ENCODE assay signal across 24 cellular contexts in genomic region chr12:28369483-28369882, GRCh38.
"Had no signal": no experiment of that assay in that cellular context is flagged by ENCODE, and none has a peak within 500 bp of the region (broad histone marks: within the 10 kb centered on the region; RNA-seq: fewer than 3 reads in every experiment).

No MANE protein-coding gene starts in this region.

- H3K4me3 ChIP-seq: gastroesophageal sphincter, ovary, prostate gland, thyroid gland, upper lobe of right lung had no signal

- DNase-seq: activated B cell treated with CpG ODN at 0.5 μM for 24 hours; activated CD4-positive, alpha-beta T cell treated with anti-CD3 and anti-CD28 coated beads for 4 hours; activated CD4-positive, alpha-beta T cell treated with anti-CD3 and anti-CD28 coated beads, Interleukin-2, amount 50 U/mL, for 48 hours; activated CD8-positive, alpha-beta memory T cell treated with anti-CD3 and anti-CD28 coated beads, Interleukin-2, amount 50 U/mL, for 48 hours; activated naive CD4-positive, alpha-beta T cell; activated T-cell treated with anti-CD3 and anti-CD28 coated beads, Interleukin-2, amount 50 U/mL, for 4 hours; cortex of kidney; head of caudate nucleus; hypothalamus; left ventricle myocardium superior; mammary epithelial cell; midbrain; natural killer cell; ovary; stimulated activated CD4-positive, alpha-beta T cell treated with anti-CD3 and anti-CD28 coated beads, Interleukin-4, amount 100 ng/mL, for 4 hours; substantia nigra; T1000; thyroid gland; upper lobe of right lung had no signal

- H3K4me1 Mint-ChIP-seq: activated B cell treated with CpG ODN at 0.5 μM for 24 hours had no signal

- ATAC-seq: activated T-cell treated with anti-CD3 and anti-CD28 coated beads, Interleukin-2, amount 50 U/mL, for 4 hours; gastroesophageal sphincter; left ventricle myocardium superior; natural killer cell; upper lobe of right lung had no signal

- H3K27ac ChIP-seq: epithelial cell of prostate, gastroesophageal sphincter, ovary, prostate gland, thyroid gland, upper lobe of right lung had no signal

- H3K27ac Mint-ChIP-seq: activated B cell treated with CpG ODN at 0.5 μM for 24 hours; activated T-helper 2 cell treated with anti-CD3 and anti-CD28 coated beads, Interferon-gamma antibody, Interleukin-2, Interleukin-4, amounts not matched to agents 10 μg/mL and 5 μg/mL and 100 μg/mL, durations not matched to agents 14 hours and 24 hours and 36 hours; natural killer cell; stimulated activated naive CD8-positive, alpha-beta T cell treated with anti-CD3 and anti-CD28 coated beads, Interleukin-15, Interleukin-2, amounts not matched to agents 100 ng/mL and 50 ng/mL, for 24 hours had no signal

- H3K36me3 ChIP-seq: ovary, prostate gland, thyroid gland, upper lobe of right lung had no signal

- H3K27me3 Mint-ChIP-seq: activated B cell treated with CpG ODN at 0.5 μM for 24 hours; stimulated activated naive CD8-positive, alpha-beta T cell treated with anti-CD3 and anti-CD28 coated beads, Interleukin-15, Interleukin-2, amounts not matched to agents 100 ng/mL and 50 ng/mL, for 24 hours had no signal

- H3K9me3 ChIP-seq: prostate gland, thyroid gland had no signal

- H3K4me3 Mint-ChIP-seq: activated B cell treated with CpG ODN at 0.5 μM for 24 hours; activated T-cell treated with anti-CD3 and anti-CD28 coated beads, Interleukin-2, amount 50 U/mL, for 4 hours; natural killer cell; stimulated activated naive CD8-positive, alpha-beta T cell treated with anti-CD3 and anti-CD28 coated beads, Interleukin-15, Interleukin-2, amounts not matched to agents 100 ng/mL and 50 ng/mL, for 24 hours had no signal

- H3K4me1 ChIP-seq: gastroesophageal sphincter, prostate gland, thyroid gland, upper lobe of right lung had no signal

- H3K27me3 ChIP-seq: gastroesophageal sphincter, ovary, thyroid gland, upper lobe of right lung had no signal
